Comparison of ENCODE assay signal across 1 cellular context in the genomic region with DNA sequence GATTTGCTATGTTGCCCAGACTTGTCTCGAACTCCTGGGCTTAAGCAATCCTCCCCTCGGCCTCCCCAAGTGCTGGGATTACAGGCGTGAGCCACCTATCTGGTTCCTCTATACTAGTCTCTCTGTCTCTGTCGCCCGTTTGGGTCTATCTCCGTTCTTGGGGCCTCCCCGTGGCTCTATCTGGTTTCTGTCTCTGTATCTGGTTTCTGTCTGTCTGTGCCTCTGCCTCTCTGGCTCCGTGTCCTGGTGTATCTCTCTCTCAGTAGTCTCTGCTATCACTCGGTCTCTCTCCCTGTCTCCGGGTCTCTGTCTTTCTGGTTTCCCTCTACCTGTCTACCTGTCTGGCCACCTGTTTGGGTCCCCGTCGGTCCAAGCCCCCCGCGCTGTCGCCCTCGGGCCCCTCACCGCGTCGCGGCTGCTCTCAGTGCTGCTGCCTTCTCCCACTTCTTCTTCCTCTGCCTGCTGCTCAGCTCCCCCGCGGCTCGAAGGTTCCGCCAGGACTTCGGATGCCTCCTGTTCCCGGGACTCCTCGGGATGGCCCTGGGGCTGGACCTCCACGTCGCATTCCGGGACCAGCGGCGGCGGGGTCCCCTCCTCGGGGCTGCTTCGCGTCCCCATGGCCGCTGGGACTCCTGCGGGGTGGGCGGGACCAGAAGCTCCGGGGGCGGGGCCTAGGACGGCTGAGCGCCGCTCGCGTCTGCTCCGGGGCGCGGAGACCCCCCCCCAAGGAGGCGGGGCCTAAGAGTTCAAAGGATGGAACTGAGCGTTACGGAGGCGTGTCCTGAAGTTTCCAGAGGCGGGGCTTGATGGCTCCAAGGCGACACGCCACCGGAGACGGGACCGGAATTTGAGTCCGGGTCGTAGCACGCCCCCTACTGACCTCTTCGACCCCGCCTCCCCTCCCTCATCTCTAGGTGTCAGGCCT.
TF ChIP-seq lines count a peak whose summit lies in the region.

No MANE protein-coding gene starts in this region.

TF ChIP-seq in HepG2, 621 proteins besides CTCF, POLR2A, EP300 and RAD21 (continued from another document):
- TF ChIP-seq GATAD1 (CRISPR knock-in tag; IDR thresholded peaks at IDR 0.05) (0 out of 2 replicates have a peak, but pooled peaks have one; percentile 7), HNRNPH1 (optimal IDR thresholded peaks at IDR 0.05; ENCODE audit: low read depth, low read length) (no peak), ZNF20 (CRISPR knock-in tag; IDR thresholded peaks at IDR 0.05) (no peak), RCOR2 (CRISPR knock-in tag; IDR thresholded peaks at IDR 0.05) (no peak), TSC22D2 (CRISPR knock-in tag; IDR thresholded peaks at IDR 0.05; ENCODE audit: borderline replicate concordance) (no peak), HDAC2 (CRISPR knock-in tag; IDR thresholded peaks at IDR 0.05) (no peak; the same call in 1 of the 2 replicates), ZNF781 (CRISPR knock-in tag; IDR thresholded peaks at IDR 0.05; ENCODE audit: borderline replicate concordance, not compliant biosample characterization) (peak; percentile 80), ZMAT3 (CRISPR knock-in tag; conservative IDR thresholded peaks at IDR 0.05) (no peak), HOXA3 (CRISPR knock-in tag; IDR thresholded peaks at IDR 0.05) (no peak), NFE2L2 (IDR thresholded peaks at IDR 0.05; ENCODE audit: low read length) (no peak), TBP (CRISPR knock-in tag; IDR thresholded peaks at IDR 0.05) (no peak), ARNT (IDR thresholded peaks at IDR 0.05) (no peak), ZFP62 (CRISPR knock-in tag; IDR thresholded peaks at IDR 0.05) (no peak), NR1H2 (CRISPR knock-in tag; IDR thresholded peaks at IDR 0.05; ENCODE audit: borderline replicate concordance, low read depth) (no peak), MYNN (CRISPR knock-in tag; IDR thresholded peaks at IDR 0.05; ENCODE audit: low read depth) (no peak), U2AF2 (IDR thresholded peaks at IDR 0.05; ENCODE audit: low read depth, low read length) (no peak), ZBTB21 (CRISPR knock-in tag; IDR thresholded peaks at IDR 0.05) (0 out of 2 replicates have a peak, but pooled peaks have one; percentile 13), YEATS4 (CRISPR knock-in tag; IDR thresholded peaks at IDR 0.05; ENCODE audit: borderline replicate concordance) (peak; percentile 22)
- TF ChIP-seq, protein P1, sequence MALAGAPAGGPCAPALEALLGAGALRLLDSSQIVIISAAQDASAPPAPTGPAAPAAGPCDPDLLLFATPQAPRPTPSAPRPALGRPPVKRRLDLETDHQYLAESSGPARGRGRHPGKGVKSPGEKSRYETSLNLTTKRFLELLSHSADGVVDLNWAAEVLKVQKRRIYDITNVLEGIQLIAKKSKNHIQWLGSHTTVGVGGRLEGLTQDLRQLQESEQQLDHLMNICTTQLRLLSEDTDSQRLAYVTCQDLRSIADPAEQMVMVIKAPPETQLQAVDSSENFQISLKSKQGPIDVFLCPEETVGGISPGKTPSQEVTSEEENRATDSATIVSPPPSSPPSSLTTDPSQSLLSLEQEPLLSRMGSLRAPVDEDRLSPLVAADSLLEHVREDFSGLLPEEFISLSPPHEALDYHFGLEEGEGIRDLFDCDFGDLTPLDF (CRISPR knock-in tag; IDR thresholded peaks at IDR 0.05), result 0 out of 2 replicates have a peak, but pooled peaks have one; percentile 19
- TF ChIP-seq, protein P2, sequence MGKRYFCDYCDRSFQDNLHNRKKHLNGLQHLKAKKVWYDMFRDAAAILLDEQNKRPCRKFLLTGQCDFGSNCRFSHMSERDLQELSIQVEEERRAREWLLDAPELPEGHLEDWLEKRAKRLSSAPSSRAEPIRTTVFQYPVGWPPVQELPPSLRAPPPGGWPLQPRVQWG (CRISPR knock-in tag; IDR thresholded peaks at IDR 0.05; ENCODE audit: borderline replicate concordance, low read depth), result no peak
- TF ChIP-seq, protein P3, sequence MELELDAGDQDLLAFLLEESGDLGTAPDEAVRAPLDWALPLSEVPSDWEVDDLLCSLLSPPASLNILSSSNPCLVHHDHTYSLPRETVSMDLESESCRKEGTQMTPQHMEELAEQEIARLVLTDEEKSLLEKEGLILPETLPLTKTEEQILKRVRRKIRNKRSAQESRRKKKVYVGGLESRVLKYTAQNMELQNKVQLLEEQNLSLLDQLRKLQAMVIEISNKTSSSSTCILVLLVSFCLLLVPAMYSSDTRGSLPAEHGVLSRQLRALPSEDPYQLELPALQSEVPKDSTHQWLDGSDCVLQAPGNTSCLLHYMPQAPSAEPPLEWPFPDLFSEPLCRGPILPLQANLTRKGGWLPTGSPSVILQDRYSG (CRISPR knock-in tag; IDR thresholded peaks at IDR 0.05), result no peak; the same call in 1 of the 2 replicates
- TF ChIP-seq, protein P4, sequence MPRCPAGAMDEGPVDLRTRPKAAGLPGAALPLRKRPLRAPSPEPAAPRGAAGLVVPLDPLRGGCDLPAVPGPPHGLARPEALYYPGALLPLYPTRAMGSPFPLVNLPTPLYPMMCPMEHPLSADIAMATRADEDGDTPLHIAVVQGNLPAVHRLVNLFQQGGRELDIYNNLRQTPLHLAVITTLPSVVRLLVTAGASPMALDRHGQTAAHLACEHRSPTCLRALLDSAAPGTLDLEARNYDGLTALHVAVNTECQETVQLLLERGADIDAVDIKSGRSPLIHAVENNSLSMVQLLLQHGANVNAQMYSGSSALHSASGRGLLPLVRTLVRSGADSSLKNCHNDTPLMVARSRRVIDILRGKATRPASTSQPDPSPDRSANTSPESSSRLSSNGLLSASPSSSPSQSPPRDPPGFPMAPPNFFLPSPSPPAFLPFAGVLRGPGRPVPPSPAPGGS (CRISPR knock-in tag; IDR thresholded peaks at IDR 0.05), result no peak
- TF ChIP-seq, protein P5, sequence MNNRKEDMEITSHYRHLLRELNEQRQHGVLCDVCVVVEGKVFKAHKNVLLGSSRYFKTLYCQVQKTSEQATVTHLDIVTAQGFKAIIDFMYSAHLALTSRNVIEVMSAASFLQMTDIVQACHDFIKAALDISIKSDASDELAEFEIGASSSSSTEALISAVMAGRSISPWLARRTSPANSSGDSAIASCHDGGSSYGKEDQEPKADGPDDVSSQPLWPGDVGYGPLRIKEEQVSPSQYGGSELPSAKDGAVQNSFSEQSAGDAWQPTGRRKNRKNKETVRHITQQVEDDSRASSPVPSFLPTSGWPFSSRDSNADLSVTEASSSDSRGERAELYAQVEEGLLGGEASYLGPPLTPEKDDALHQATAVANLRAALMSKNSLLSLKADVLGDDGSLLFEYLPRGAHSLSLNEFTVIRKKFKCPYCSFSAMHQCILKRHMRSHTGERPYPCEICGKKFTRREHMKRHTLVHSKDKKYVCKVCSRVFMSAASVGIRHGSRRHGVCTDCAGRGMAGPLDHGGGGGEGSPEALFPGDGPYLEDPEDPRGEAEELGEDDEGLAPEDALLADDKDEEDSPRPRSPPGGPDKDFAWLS (CRISPR knock-in tag; IDR thresholded peaks at IDR 0.05; ENCODE audit: borderline replicate concordance), result 0 out of 2 replicates have a peak, but pooled peaks have one; percentile 15
- TF ChIP-seq, protein P6, sequence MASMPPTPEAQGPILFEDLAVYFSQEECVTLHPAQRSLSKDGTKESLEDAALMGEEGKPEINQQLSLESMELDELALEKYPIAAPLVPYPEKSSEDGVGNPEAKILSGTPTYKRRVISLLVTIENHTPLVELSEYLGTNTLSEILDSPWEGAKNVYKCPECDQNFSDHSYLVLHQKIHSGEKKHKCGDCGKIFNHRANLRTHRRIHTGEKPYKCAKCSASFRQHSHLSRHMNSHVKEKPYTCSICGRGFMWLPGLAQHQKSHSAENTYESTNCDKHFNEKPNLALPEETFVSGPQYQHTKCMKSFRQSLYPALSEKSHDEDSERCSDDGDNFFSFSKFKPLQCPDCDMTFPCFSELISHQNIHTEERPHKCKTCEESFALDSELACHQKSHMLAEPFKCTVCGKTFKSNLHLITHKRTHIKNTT (CRISPR knock-in tag; IDR thresholded peaks at IDR 0.05), result no peak
